In genomic region chr5:51664491-51665294, GRCh38 we compare ENCODE assay signal across 1 cellular context.
TF ChIP-seq lines count a peak whose summit lies in the region.

No MANE protein-coding gene starts in this region.

TF ChIP-seq in GM23338, 12 proteins besides CTCF, POLR2A, EP300 and RAD21 (continued from another document):
- TF ChIP-seq ZNF462 (CRISPR knock-in tag; IDR thresholded peaks at IDR 0.05) (no peak), POLR2AphosphoS5 (IDR thresholded peaks at IDR 0.05; ENCODE audit: low read depth) (no peak), EZH2phosphoT487 (IDR thresholded peaks at IDR 0.05; ENCODE audit: unreplicated experiment) (no peak)
